Comparison of ENCODE assay signal across 8 cellular contexts in genomic region chr19:43820098-43820860, GRCh38. TPM values are rescaled to one million over a fixed set of nuclear protein-coding genes. Genes with fewer than 3 reads are reported as not detected.
DNase-seq lines count a peak whose midpoint lies in the region; ATAC-seq, FAIRE-seq and TF ChIP-seq lines count a peak whose summit lies in the region.

No MANE protein-coding gene starts in this region.

- no peak overlapping the region for H3K27ac ChIP-seq in liver (ENCODE audit: low read depth in 1 of 2, low read length in 2 of 2)
- H3K27ac ChIP-seq in HepG2 (ENCODE audit: extremely low read length, insufficient read depth, low read length), result no peak overlapping the region
- no peak overlapping the region for H3K27ac ChIP-seq in body of pancreas

- H3K36me3 ChIP-seq in liver (ENCODE audit: control insufficient read depth in 4 of 4, insufficient read depth in 3 of 4, low read depth in 1 of 4, low read length in 3 of 4), result no peaks in the 10 kb centered on the region
- no peaks in the 10 kb centered on the region for H3K36me3 ChIP-seq in HepG2 (replicated peaks in 1 of 2; ENCODE audit: control insufficient read depth in 1 of 2, insufficient read depth in 2 of 2, low read length in 2 of 2)
- H3K36me3 ChIP-seq in body of pancreas (replicated peaks in 1 of 2; ENCODE audit: insufficient read depth in 1 of 2, low read depth in 2 of 2), result no peaks in the 10 kb centered on the region

- H2AFZ ChIP-seq in HepG2 (ENCODE audit: low read length), result no peak overlapping the region

- no peak for ATAC-seq in HepG2
- no peak for ATAC-seq in body of pancreas
- no peak for ATAC-seq in HG03442 (IDR thresholded peaks at IDR 0.05; ENCODE audit: unreplicated experiment)
- ATAC-seq in GM18861 (IDR thresholded peaks at IDR 0.05; ENCODE audit: unreplicated experiment), result no peak

- TF ChIP-seq EP300 in HepG2 (IDR thresholded peaks at IDR 0.05; ENCODE audit: low read depth in 2 of 2, low read length in 2 of 2) (no peak), HepG2 (CRISPR knock-in tag; IDR thresholded peaks at IDR 0.05; ENCODE audit: borderline replicate concordance) (no peak)

- H3K27me3 ChIP-seq in liver (ENCODE audit: control insufficient read depth in 4 of 4, insufficient read depth in 4 of 4, low read length in 3 of 4), result peaks cover 0 to 3% (median 0%) of the 10 kb centered on the region in 4 donors
- H3K27me3 ChIP-seq in HepG2 (ENCODE audit: control insufficient read depth in 1 of 2, insufficient read depth in 2 of 2, low read length in 2 of 2), result no peaks in the 10 kb centered on the region; a peak in 2 of 5 replicates
- H3K27me3 ChIP-seq in body of pancreas, result no peaks in the 10 kb centered on the region

- no peak for FAIRE-seq in HepG2 (lab: Jason Lieb, UNC)

- H3K4me3 ChIP-seq in liver (ENCODE audit: low read depth in 1 of 3, low read length in 3 of 3), result peak overlapping the region; percentile 13 to 59 (median 51)
- no peak overlapping the region for H3K4me3 ChIP-seq in HepG2 (replicated peaks in 1 of 3; ENCODE audit: insufficient read depth in 1 of 3, low read depth in 2 of 3, low read length in 3 of 3)
- no peak overlapping the region for H3K4me3 ChIP-seq in body of pancreas

- H4K20me1 ChIP-seq in HepG2 (ENCODE audit: insufficient read depth, low read length), result no peaks in the 10 kb centered on the region

- no peaks in the 10 kb centered on the region for H3K79me2 ChIP-seq in HepG2 (ENCODE audit: insufficient read depth, low read length)

- TF ChIP-seq RAD21 in liver (IDR thresholded peaks at IDR 0.05) (no peak), HepG2 (CRISPR knock-in tag; IDR thresholded peaks at IDR 0.05) (no peak)

- no peak for TF ChIP-seq POLR2A in HepG2 (IDR thresholded peaks at IDR 0.05; ENCODE audit: insufficient read depth in 1 of 2, low read depth in 2 of 2, low read length in 2 of 2)
- no peak for TF ChIP-seq POLR2A in body of pancreas (IDR thresholded peaks at IDR 0.05)

- H3K4me2 ChIP-seq in HepG2 (ENCODE audit: low read depth, low read length), result no peak overlapping the region

- DNase-seq in HepG2 (ENCODE audit: low spot score) (no peak), body of pancreas (peak; percentile 15 to 25 (median 22)), iris pigment epithelial cell (ENCODE audit: low read depth) (peak; percentile 56), SIG-M5 (lab: John Stamatoyannopoulos, UW) (no peak)
- peak; percentile 37 to 39 for DNase-seq in stimulated activated CD4-positive, alpha-beta T cell treated with anti-CD3 and anti-CD28 coated beads, Interleukin-4, amount 100 ng/mL, for 4 hours

- intact Hi-C loops in HepG2 (cut with micrococcal nuclease; ENCODE audit: unreplicated experiment) (loop anchor here (10.0 kb wide), 1 partner anchor 115 kb away; the partner anchor contains the start of gene ZNF45), body of pancreas (cut with DNase I) (no loop called here)

- TF ChIP-seq CTCF in liver (IDR thresholded peaks at IDR 0.05; ENCODE audit: low read depth, low read length, missing input control) (no peak), HepG2 (CRISPR knock-in tag; IDR thresholded peaks at IDR 0.05) (no peak), body of pancreas (IDR thresholded peaks at IDR 0.05) (no peak)

- 13% methylated on average over 47 of the region's 47 CpGs for WGBS in liver
- 68% methylated on average over 47 of the region's 47 CpGs for WGBS in HepG2 (ENCODE audit: low lambda C conversion rate)
- 8 to 9% methylated on average over 36 to 46 of the region's 47 CpGs for WGBS in body of pancreas, 2 donors

- BruUV-seq in HepG2 (replicated peaks; lab: Mats Ljungman, UMichigan), result no TSS peak

- in situ Hi-C loops in HepG2 (cut with HindIII; ENCODE audit: extremely low pct_ligation_motif_present, low pct_unique_long_range_greater_than_20kb), result no loop called here

- CTCF ChIA-PET in HepG2 (lab: Yijun Ruan, JAX; ENCODE audit: low intra/inter-chr PET ratio, low total read pairs), result no interaction called here

- POLR2A ChIA-PET in HepG2 (lab: Yijun Ruan, JAX), result no interaction called here

- H3K9me3 ChIP-seq in liver (ENCODE audit: control insufficient read depth in 4 of 4, low read length in 3 of 4), result peaks cover 4 to 23% (median 18%) of the 10 kb centered on the region in 4 donors
- no peaks in the 10 kb centered on the region for H3K9me3 ChIP-seq in HepG2 (ENCODE audit: low read length)
- H3K9me3 ChIP-seq in body of pancreas, result peaks cover 0 to 11% (median 0%) of the 10 kb centered on the region in 3 donors

- H3K4me1 ChIP-seq in liver (ENCODE audit: control insufficient read depth in 4 of 4, insufficient read depth in 4 of 4, low read length in 3 of 4), result peaks cover 0 to 3% (median 0%) of the 10 kb centered on the region in 4 donors
- no peaks in the 10 kb centered on the region for H3K4me1 ChIP-seq in HepG2 (ENCODE audit: insufficient read depth, low read length)
- H3K4me1 ChIP-seq in body of pancreas, result peaks cover 5% of the 10 kb centered on the region

- H3K9ac ChIP-seq in liver (ENCODE audit: low read depth in 1 of 2, low read length in 2 of 2) (no peak overlapping the region), HepG2 (ENCODE audit: insufficient read depth, low read depth, low read length) (no peak overlapping the region)

RNA-seq across cellular contexts. Expression of gene ZNF283, which starts 6.8 kb away (rescaled TPM):
- total RNA-seq in liver (1 to 10 TPM; 4.9 to 6.4 TPM), HepG2 (2016; rRNA removed; fragmentation: Illumina TruSeq; extraction: Trizol) (11.1 and 13.2 TPM in 2 replicates), body of pancreas (1 to 10 TPM; 3.6 to 6.6 TPM)
- polyA plus RNA-seq in liver (under 1 TPM; 0.65 to 0.99 TPM), HepG2 (2011; rRNA removed) (1.7 and 2.0 TPM in 2 replicates)
- 1.6 and 1.9 TPM in 2 replicates for total RNA-seq in HepG2 (2016; cell fraction: cytosol; rRNA removed; fragmentation: Illumina TruSeq; extraction: Trizol; ENCODE audit: low read depth)
- 11.4 and 13.3 TPM in 2 replicates for total RNA-seq in HepG2 (2016; cell fraction: insoluble cytoplasmic fraction; rRNA removed; fragmentation: Illumina TruSeq; extraction: Trizol)
- 4.8 and 5.0 TPM in 2 replicates for total RNA-seq in HepG2 (2016; cell fraction: membrane; rRNA removed; fragmentation: Illumina TruSeq; extraction: Trizol)
- 15.9 and 20.2 TPM in 2 replicates for total RNA-seq in HepG2 (2016; cell fraction: nucleus; rRNA removed; fragmentation: Illumina TruSeq; extraction: Trizol)
- polyA plus RNA-seq in HepG2 (2011; cell fraction: cytosol; rRNA removed), result 0.50 and 1.1 TPM in 2 replicates
- 3.7 and 3.9 TPM in 2 replicates for polyA plus RNA-seq in HepG2 (2011; cell fraction: nucleus; rRNA removed)
- polyA plus RNA-seq in HepG2 (2012), result 2.0 and 3.4 TPM in 2 replicates
- 0.23 and 0.31 TPM in 2 replicates for polyA plus RNA-seq in HepG2 (2016; cell fraction: cytosol; fragmentation: Illumina TruSeq; extraction: Trizol; ENCODE audit: low read depth)
- 4.8 and 6.6 TPM in 2 replicates for polyA plus RNA-seq in HepG2 (2016; cell fraction: insoluble cytoplasmic fraction; fragmentation: Illumina TruSeq; extraction: Trizol; ENCODE audit: low read depth)
- 0.88 and 0.95 TPM in 2 replicates for polyA plus RNA-seq in HepG2 (2016; cell fraction: membrane; fragmentation: Illumina TruSeq; extraction: Trizol; ENCODE audit: low read depth)
- 9.2 and 9.7 TPM in 2 replicates for polyA plus RNA-seq in HepG2 (2016; cell fraction: nucleus; fragmentation: Illumina TruSeq; extraction: Trizol; ENCODE audit: insufficient read depth, low read depth)
- polyA minus RNA-seq in HepG2 (2011; rRNA and poly(A)+ RNA removed; ENCODE audit: low replicate concordance), result 3.7 and 5.8 TPM in 2 replicates
- 2.0 and 2.1 TPM in 2 replicates for polyA minus RNA-seq in HepG2 (2011; cell fraction: cytosol; rRNA and poly(A)+ RNA removed)
- polyA minus RNA-seq in HepG2 (2011; cell fraction: nucleus; rRNA and poly(A)+ RNA removed), result 25.6 and 34.8 TPM in 2 replicates

RNA-seq across cellular contexts. Expression of gene LYPD5, which starts 18.0 kb away (rescaled TPM):
- under 1 TPM; 0.08 to 0.14 TPM for total RNA-seq in liver
- polyA plus RNA-seq in liver, result under 1 TPM in 1 of 2 donors, not detected in 1; 0.13 TPM
- total RNA-seq in HepG2 (2016; rRNA removed; fragmentation: Illumina TruSeq; extraction: Trizol), result not detected in 2 replicates
- total RNA-seq in HepG2 (2016; cell fraction: cytosol; rRNA removed; fragmentation: Illumina TruSeq; extraction: Trizol; ENCODE audit: low read depth), result not detected in 2 replicates
- not detected in 2 replicates for total RNA-seq in HepG2 (2016; cell fraction: insoluble cytoplasmic fraction; rRNA removed; fragmentation: Illumina TruSeq; extraction: Trizol)
- not detected in 2 replicates for total RNA-seq in HepG2 (2016; cell fraction: membrane; rRNA removed; fragmentation: Illumina TruSeq; extraction: Trizol)
- not detected in 2 replicates for total RNA-seq in HepG2 (2016; cell fraction: nucleus; rRNA removed; fragmentation: Illumina TruSeq; extraction: Trizol)
- polyA plus RNA-seq in HepG2 (2011; rRNA removed), result not detected in 2 replicates
- not detected in 2 replicates for polyA plus RNA-seq in HepG2 (2011; cell fraction: cytosol; rRNA removed)
- not detected in 2 replicates for polyA plus RNA-seq in HepG2 (2011; cell fraction: nucleus; rRNA removed)
- not detected in 2 replicates for polyA plus RNA-seq in HepG2 (2012)
- polyA plus RNA-seq in HepG2 (2016; cell fraction: cytosol; fragmentation: Illumina TruSeq; extraction: Trizol; ENCODE audit: low read depth), result not detected in 2 replicates
- polyA plus RNA-seq in HepG2 (2016; cell fraction: insoluble cytoplasmic fraction; fragmentation: Illumina TruSeq; extraction: Trizol; ENCODE audit: low read depth), result not detected in 2 replicates
- not detected in 2 replicates for polyA plus RNA-seq in HepG2 (2016; cell fraction: membrane; fragmentation: Illumina TruSeq; extraction: Trizol; ENCODE audit: low read depth)
- polyA plus RNA-seq in HepG2 (2016; cell fraction: nucleus; fragmentation: Illumina TruSeq; extraction: Trizol; ENCODE audit: insufficient read depth, low read depth), result not detected in 2 replicates
- 0.08 and 1.3 TPM in 2 replicates for polyA minus RNA-seq in HepG2 (2011; rRNA and poly(A)+ RNA removed; ENCODE audit: low replicate concordance)
- not detected in 2 replicates for polyA minus RNA-seq in HepG2 (2011; cell fraction: cytosol; rRNA and poly(A)+ RNA removed)
- polyA minus RNA-seq in HepG2 (2011; cell fraction: nucleus; rRNA and poly(A)+ RNA removed), result not detected in 2 replicates
- not detected for total RNA-seq in body of pancreas

RNA-seq across cellular contexts. Expression of gene KCNN4, which starts 39.5 kb away (rescaled TPM):
- total RNA-seq in liver (10 to 100 TPM in 1 of 2 donors, under 1 TPM in 1; 0.25 to 30.3 TPM), HepG2 (2016; rRNA removed; fragmentation: Illumina TruSeq; extraction: Trizol) (0.13 TPM in 1 of 2 replicates, not detected in the other), body of pancreas (1 to 10 TPM in 1 of 2 donors, not detected in 1; 2.9 TPM)
- polyA plus RNA-seq in liver (under 1 TPM; 0.14 to 0.76 TPM), HepG2 (2011; rRNA removed) (0.25 and 0.60 TPM in 2 replicates)
- not detected in 2 replicates for total RNA-seq in HepG2 (2016; cell fraction: cytosol; rRNA removed; fragmentation: Illumina TruSeq; extraction: Trizol; ENCODE audit: low read depth)
- 0.15 TPM in 1 of 2 replicates, not detected in the other for total RNA-seq in HepG2 (2016; cell fraction: insoluble cytoplasmic fraction; rRNA removed; fragmentation: Illumina TruSeq; extraction: Trizol)
- not detected in 2 replicates for total RNA-seq in HepG2 (2016; cell fraction: membrane; rRNA removed; fragmentation: Illumina TruSeq; extraction: Trizol)
- 0.50 TPM in 1 of 2 replicates, not detected in the other for total RNA-seq in HepG2 (2016; cell fraction: nucleus; rRNA removed; fragmentation: Illumina TruSeq; extraction: Trizol)
- 0.18 and 0.19 TPM in 2 replicates for polyA plus RNA-seq in HepG2 (2011; cell fraction: cytosol; rRNA removed)
- 0.92 and 1.2 TPM in 2 replicates for polyA plus RNA-seq in HepG2 (2011; cell fraction: nucleus; rRNA removed)
- 0.19 TPM in 1 of 2 replicates, not detected in the other for polyA plus RNA-seq in HepG2 (2012)
- polyA plus RNA-seq in HepG2 (2016; cell fraction: cytosol; fragmentation: Illumina TruSeq; extraction: Trizol; ENCODE audit: low read depth), result 0.06 TPM in 1 of 2 replicates, not detected in the other
- not detected in 2 replicates for polyA plus RNA-seq in HepG2 (2016; cell fraction: insoluble cytoplasmic fraction; fragmentation: Illumina TruSeq; extraction: Trizol; ENCODE audit: low read depth)
- not detected in 2 replicates for polyA plus RNA-seq in HepG2 (2016; cell fraction: membrane; fragmentation: Illumina TruSeq; extraction: Trizol; ENCODE audit: low read depth)
- 0.37 and 0.55 TPM in 2 replicates for polyA plus RNA-seq in HepG2 (2016; cell fraction: nucleus; fragmentation: Illumina TruSeq; extraction: Trizol; ENCODE audit: insufficient read depth, low read depth)
- 0.16 and 81.5 TPM in 2 replicates for polyA minus RNA-seq in HepG2 (2011; rRNA and poly(A)+ RNA removed; ENCODE audit: low replicate concordance)
- polyA minus RNA-seq in HepG2 (2011; cell fraction: cytosol; rRNA and poly(A)+ RNA removed), result 0.89 and 0.97 TPM in 2 replicates
- 0.64 TPM in 1 of 2 replicates, not detected in the other for polyA minus RNA-seq in HepG2 (2011; cell fraction: nucleus; rRNA and poly(A)+ RNA removed)

Comparison
In these comparisons a context has a peak if more than half of its experiments do, and no peak if none do; other contexts are left out.
1. H3K4me3 ChIP-seq: peak in liver (3 of 3); none in HepG2 (0 of 3) and body of pancreas (0 of 2).
2. DNase-seq: peak in body of pancreas (4 of 4), iris pigment epithelial cell (single experiment) and stimulated activated CD4-positive, alpha-beta T cell treated with anti-CD3 and anti-CD28 coated beads, Interleukin-4, amount 100 ng/mL, for 4 hours (2 of 2); none in HepG2 (single experiment) and SIG-M5 (single experiment).